ENCODE assay signal across 8 cellular contexts in the genomic region with DNA sequence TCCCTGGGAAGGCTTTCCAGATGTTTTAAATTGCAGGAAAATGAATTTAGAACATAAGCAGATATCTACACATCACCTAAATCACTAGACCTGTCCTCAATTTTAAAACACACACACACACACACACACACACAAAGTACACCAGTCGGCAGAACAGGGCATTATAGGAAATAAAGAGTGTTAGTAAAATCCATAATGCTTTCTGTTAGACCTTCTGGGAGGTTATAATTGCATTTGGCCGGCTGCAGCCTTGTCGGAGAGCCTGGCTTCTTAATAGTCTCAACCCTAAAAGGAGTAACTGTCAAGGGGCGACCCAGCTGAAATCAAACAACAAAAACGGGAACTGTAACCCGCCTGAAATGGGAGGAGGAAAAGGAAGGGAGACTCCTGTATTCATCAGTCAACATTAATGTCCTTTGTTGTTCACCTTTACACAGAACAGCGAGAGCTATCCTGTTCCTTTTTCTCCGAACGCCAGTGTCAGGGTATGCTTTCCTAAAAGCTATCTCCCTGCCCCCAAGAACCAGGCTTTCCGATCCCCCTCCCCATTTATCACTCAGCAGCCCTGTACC. TPM values are rescaled to one million over a fixed set of nuclear protein-coding genes. Genes with fewer than 3 reads are reported as not detected.
A peak's percentile ranks its signal among the peaks of the same experiment; 100 is the strongest.
DNase-seq lines count a peak whose midpoint lies in the region; ATAC-seq, FAIRE-seq and TF ChIP-seq lines count a peak whose summit lies in the region.

No MANE protein-coding gene starts in this region.

- TF ChIP-seq POLR2A in GM12878 (IDR thresholded peaks at IDR 0.05; ENCODE audit: low read depth, low read length) = no peak

- peaks cover 14% of the 10 kb centered on the region for H3K79me2 ChIP-seq in GM12878 (ENCODE audit: control insufficient read depth, insufficient read depth, low read length)

- H3K4me3 ChIP-seq in GM12878 = peak overlapping the region; percentile 72
- H3K4me3 ChIP-seq in kidney epithelial cell (ENCODE audit: low read depth, low read length) = peak overlapping the region; percentile 68

- DNase-seq in SIG-M5 treated with dmso at 0.1 percent for 504 hours (lab: John Stamatoyannopoulos, UW; ENCODE audit: unreplicated experiment) (peak; percentile 50), SIG-M5 (lab: John Stamatoyannopoulos, UW) (no peak), NCI-H748 treated with DMSO at 0.1 percent for 48 hours (lab: John Stamatoyannopoulos, UW) (peak; percentile 44), GM12878 (ENCODE audit: low read depth, low spot score) (no peak), kidney epithelial cell (ENCODE audit: low read depth) (no peak), superior temporal gyrus (ENCODE audit: extremely low spot score) (peak; percentile 77), NCI-H2196 treated with DMSO at 0.1 percent for 48 hours (lab: John Stamatoyannopoulos, UW; ENCODE audit: unreplicated experiment) (no peak)

- H4K20me1 ChIP-seq in GM12878 (ENCODE audit: control insufficient read depth, insufficient read depth) = no peaks in the 10 kb centered on the region

- no peak overlapping the region; the same call in 1 of the 2 replicates for H3K9ac ChIP-seq in GM12878 (ENCODE audit: control insufficient read depth, insufficient read depth, low read length)

- no peaks in the 10 kb centered on the region; the same call in 1 of the 2 replicates for H3K4me1 ChIP-seq in GM12878 (ENCODE audit: control insufficient read depth, insufficient read depth, low read length)

- TF ChIP-seq EP300 in GM12878 (IDR thresholded peaks at IDR 0.05; ENCODE audit: borderline replicate concordance in 1 of 2, control insufficient read depth in 1 of 2, low read depth in 2 of 2, low read length in 2 of 2) = no peak

- H2AFZ ChIP-seq in GM12878 (ENCODE audit: control insufficient read depth, low read depth, low read length) = peak overlapping the region; percentile 67

- BruUV-seq in GM12878 (replicated peaks; lab: Mats Ljungman, UMichigan) = no TSS peak

- H3K36me3 ChIP-seq in GM12878 (ENCODE audit: control insufficient read depth in 2 of 2, insufficient read depth in 2 of 2, low read length in 1 of 2) (no peaks in the 10 kb centered on the region), kidney epithelial cell (ENCODE audit: control insufficient read depth, insufficient read depth, low read length) (no peaks in the 10 kb centered on the region)

- no peak for TF ChIP-seq CTCF in GM12878 (IDR thresholded peaks at IDR 0.05 in 2 of 3, conservative IDR thresholded peaks at IDR 0.05 in 1 of 3; ENCODE audit: control insufficient read depth in 2 of 3, extremely low read depth in 1 of 3, insufficient read depth in 1 of 3, low read depth in 3 of 3, low read length in 3 of 3)
- no peak for TF ChIP-seq CTCF in kidney epithelial cell (IDR thresholded peaks at IDR 0.05; ENCODE audit: insufficient read depth, low read length, poor library complexity, severe bottlenecking)

- no peak overlapping the region for H3K27ac ChIP-seq in GM12878 (ENCODE audit: control insufficient read depth, insufficient read depth)

- FAIRE-seq in GM12878 (lab: Jason Lieb, UNC) = no peak

- no peaks in the 10 kb centered on the region for H3K9me3 ChIP-seq in GM12878 (replicated peaks; ENCODE audit: control insufficient read depth, insufficient read depth, low read length)

- CTCF ChIA-PET in GM12878 (lab: Yijun Ruan, JAX) = no interaction called here

- H3K27me3 ChIP-seq in GM12878 (replicated peaks in 1 of 2; ENCODE audit: control insufficient read depth in 2 of 2, insufficient read depth in 2 of 2, low read length in 1 of 2) (no peaks in the 10 kb centered on the region), kidney epithelial cell (ENCODE audit: control insufficient read depth, insufficient read depth, low read length) (no peaks in the 10 kb centered on the region)

- RAD21 ChIA-PET in GM12878 (lab: Charles Lee; ENCODE audit: unreplicated experiment) = interaction anchor here (0.6 to 0.9 kb wide), 2 partner anchors 248 to 367 kb away, joined by 3 read pairs; no protein-coding TSS in a partner anchor

- POLR2A ChIA-PET in GM12878 (lab: Charles Lee) = no interaction called here

- intact Hi-C loops in GM12878 (cut with micrococcal nuclease; ENCODE audit: unreplicated experiment) = loop anchor here (5.0 kb wide), 1 partner anchor 123 kb away; no protein-coding TSS in a partner anchor

- SMC1A ChIA-PET in GM12878 (lab: Charles Lee; ENCODE audit: uncharacterized antibody, unreplicated experiment) = interaction anchor here (0.6 to 1.1 kb wide), 3 partner anchors 17 to 254 kb away, joined by 3 read pairs; no protein-coding TSS in a partner anchor

- TF ChIP-seq RAD21 in GM12878 (IDR thresholded peaks at IDR 0.05; ENCODE audit: insufficient read depth, low read depth, low read length) = no peak

- in situ Hi-C loops in GM12878 (cut with MboI) = loop anchor here (5.0 kb wide), 1 partner anchor 247 kb away; the partner anchor contains the start of gene IFRD1

- no peak for ATAC-seq in GM12878
- no peak for ATAC-seq in GM18498 (IDR thresholded peaks at IDR 0.05; ENCODE audit: unreplicated experiment)

- 0% methylated on average over 10 of the region's 10 CpGs for WGBS in GM12878 (ENCODE audit: insufficient coverage, insufficient replicate concordance, low lambda C conversion rate, missing lambda C conversion rate)

- peak overlapping the region; percentile 83 for H3K4me2 ChIP-seq in GM12878 (ENCODE audit: control insufficient read depth, insufficient read depth)

TF ChIP-seq in GM12878, 131 proteins besides CTCF, POLR2A, EP300 and RAD21 (continues in another document):
- TF ChIP-seq SPI1 (IDR thresholded peaks at IDR 0.05; ENCODE audit: borderline replicate concordance, insufficient read depth, low read depth, low read length) (peak; percentile 73; the same call in 1 of the 2 replicates), BMI1 (IDR thresholded peaks at IDR 0.05; ENCODE audit: borderline replicate concordance) (0 out of 2 replicates have a peak, but pooled peaks have one; percentile 16)
- TF ChIP-seq, protein P1, sequence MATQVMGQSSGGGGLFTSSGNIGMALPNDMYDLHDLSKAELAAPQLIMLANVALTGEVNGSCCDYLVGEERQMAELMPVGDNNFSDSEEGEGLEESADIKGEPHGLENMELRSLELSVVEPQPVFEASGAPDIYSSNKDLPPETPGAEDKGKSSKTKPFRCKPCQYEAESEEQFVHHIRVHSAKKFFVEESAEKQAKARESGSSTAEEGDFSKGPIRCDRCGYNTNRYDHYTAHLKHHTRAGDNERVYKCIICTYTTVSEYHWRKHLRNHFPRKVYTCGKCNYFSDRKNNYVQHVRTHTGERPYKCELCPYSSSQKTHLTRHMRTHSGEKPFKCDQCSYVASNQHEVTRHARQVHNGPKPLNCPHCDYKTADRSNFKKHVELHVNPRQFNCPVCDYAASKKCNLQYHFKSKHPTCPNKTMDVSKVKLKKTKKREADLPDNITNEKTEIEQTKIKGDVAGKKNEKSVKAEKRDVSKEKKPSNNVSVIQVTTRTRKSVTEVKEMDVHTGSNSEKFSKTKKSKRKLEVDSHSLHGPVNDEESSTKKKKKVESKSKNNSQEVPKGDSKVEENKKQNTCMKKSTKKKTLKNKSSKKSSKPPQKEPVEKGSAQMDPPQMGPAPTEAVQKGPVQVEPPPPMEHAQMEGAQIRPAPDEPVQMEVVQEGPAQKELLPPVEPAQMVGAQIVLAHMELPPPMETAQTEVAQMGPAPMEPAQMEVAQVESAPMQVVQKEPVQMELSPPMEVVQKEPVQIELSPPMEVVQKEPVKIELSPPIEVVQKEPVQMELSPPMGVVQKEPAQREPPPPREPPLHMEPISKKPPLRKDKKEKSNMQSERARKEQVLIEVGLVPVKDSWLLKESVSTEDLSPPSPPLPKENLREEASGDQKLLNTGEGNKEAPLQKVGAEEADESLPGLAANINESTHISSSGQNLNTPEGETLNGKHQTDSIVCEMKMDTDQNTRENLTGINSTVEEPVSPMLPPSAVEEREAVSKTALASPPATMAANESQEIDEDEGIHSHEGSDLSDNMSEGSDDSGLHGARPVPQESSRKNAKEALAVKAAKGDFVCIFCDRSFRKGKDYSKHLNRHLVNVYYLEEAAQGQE (IDR thresholded peaks at IDR 0.05; ENCODE audit: low read depth, low read length) = no peak

RNA-seq across cellular contexts. Expression of gene DOCK4, which starts 1.3 kb away (rescaled TPM):
- total RNA-seq in GM12878 (2013; cell fraction: nucleolus; rRNA removed) = 11.2 and 14.8 TPM in 2 replicates
- total RNA-seq in GM12878 (2014; rRNA removed) = 0.71 and 0.73 TPM in 2 replicates
- total RNA-seq in GM12878 (2014; rRNA removed; fragmentation: Illumina TruSeq; extraction: Trizol) = 0.18 and 0.54 TPM in 2 replicates
- 0.46 and 0.48 TPM in 2 replicates for total RNA-seq in GM12878 (2021)
- 0.35 TPM for polyA plus RNA-seq in GM12878 (2011; ENCODE audit: low read depth)
- polyA plus RNA-seq in GM12878 (2011; rRNA removed) = 0.65 and 1.1 TPM in 2 replicates
- 0.33 and 0.39 TPM in 2 replicates for polyA plus RNA-seq in GM12878 (2011; cell fraction: cytosol; rRNA removed)
- polyA plus RNA-seq in GM12878 (2011; cell fraction: nucleus; rRNA removed) = 0.97 and 2.4 TPM in 2 replicates
- 0.08 and 0.35 TPM in 2 replicates for polyA plus RNA-seq in GM12878 (2012)
- polyA plus RNA-seq in GM12878 (2014; fragmentation: Illumina TruSeq; extraction: Trizol) = 0.19 and 0.29 TPM in 2 replicates
- polyA plus RNA-seq in GM12878 (2014; fragmentation: Nextera tagmentation; extraction: Ambion mirVana) = under 1 TPM; 0.03 to 0.05 TPM
- 0.10 and 0.18 TPM in 2 replicates for polyA plus RNA-seq in GM12878 (2014; rRNA removed)
- under 1 TPM; 0.08 to 0.59 TPM for polyA plus RNA-seq in GM12878 (2016; fragmentation: Nextera tagmentation; extraction: Ambion mirVana)
- 1.2 and 5.5 TPM in 2 replicates for polyA minus RNA-seq in GM12878 (2011; rRNA and poly(A)+ RNA removed)
- 0.27 and 1.2 TPM in 2 replicates for polyA minus RNA-seq in GM12878 (2011; cell fraction: cytosol; rRNA and poly(A)+ RNA removed)
- 3.0 and 4.1 TPM in 2 replicates for polyA minus RNA-seq in GM12878 (2011; cell fraction: nucleus; rRNA and poly(A)+ RNA removed)
- total RNA-seq in kidney epithelial cell = 16.8 and 24.0 TPM in 2 replicates

RNA-seq across cellular contexts. Expression of gene ZNF277, which starts 1.6 kb away (rescaled TPM):
- 38.4 and 42.2 TPM in 2 replicates for total RNA-seq in GM12878 (2013; cell fraction: nucleolus; rRNA removed)
- total RNA-seq in GM12878 (2014; rRNA removed) (19.8 and 30.8 TPM in 2 replicates), GM12878 (2014; rRNA removed; fragmentation: Illumina TruSeq; extraction: Trizol) (33.9 and 37.7 TPM in 2 replicates), GM12878 (2021) (20.5 and 24.2 TPM in 2 replicates), kidney epithelial cell (34.6 and 35.0 TPM in 2 replicates)
- 18.6 TPM for polyA plus RNA-seq in GM12878 (2011; ENCODE audit: low read depth)
- polyA plus RNA-seq in GM12878 (2011; rRNA removed) (28.7 and 44.7 TPM in 2 replicates), GM12878 (2014; fragmentation: Illumina TruSeq; extraction: Trizol) (27.5 and 34.3 TPM in 2 replicates), GM12878 (2014; fragmentation: Nextera tagmentation; extraction: Ambion mirVana) (10 to 100 TPM; 23.5 to 28.7 TPM), GM12878 (2014; rRNA removed) (14.9 and 18.8 TPM in 2 replicates), GM12878 (2016; fragmentation: Nextera tagmentation; extraction: Ambion mirVana) (10 to 100 TPM; 10.6 to 13.1 TPM)
- 9.6 and 10.4 TPM in 2 replicates for polyA plus RNA-seq in GM12878 (2011; cell fraction: cytosol; rRNA removed)
- polyA plus RNA-seq in GM12878 (2011; cell fraction: nucleus; rRNA removed) = 8.3 and 9.4 TPM in 2 replicates
- polyA plus RNA-seq in GM12878 (2012) = 25.2 and 38.2 TPM in 2 replicates
- 18.6 and 22.6 TPM in 2 replicates for polyA minus RNA-seq in GM12878 (2011; rRNA and poly(A)+ RNA removed)
- 15.5 and 20.6 TPM in 2 replicates for polyA minus RNA-seq in GM12878 (2011; cell fraction: cytosol; rRNA and poly(A)+ RNA removed)
- polyA minus RNA-seq in GM12878 (2011; cell fraction: nucleus; rRNA and poly(A)+ RNA removed) = 14.1 and 20.5 TPM in 2 replicates

Comparison
In these comparisons a context has a peak if more than half of its experiments do, and no peak if none do; other contexts are left out.
1. DNase-seq: peak in SIG-M5 treated with dmso at 0.1 percent for 504 hours (single experiment), NCI-H748 treated with DMSO at 0.1 percent for 48 hours (single experiment) and superior temporal gyrus (single experiment); none in SIG-M5 (single experiment), GM12878 (single experiment), kidney epithelial cell (single experiment) and NCI-H2196 treated with DMSO at 0.1 percent for 48 hours (single experiment).